Comparison of ENCODE assay signal across 12 cellular contexts in genomic region chr19:49468199-49468598, GRCh38. TPM values are rescaled to one million over a fixed set of nuclear protein-coding genes. Genes with fewer than 3 reads are reported as not detected.
A peak's percentile ranks its signal among the peaks of the same experiment; 100 is the strongest.
DNase-seq lines count a peak whose midpoint lies in the region; ATAC-seq and TF ChIP-seq lines count a peak whose summit lies in the region.
"Had no signal": no experiment of that assay in that cellular context is flagged by ENCODE, and none has a peak within 500 bp of the region (broad histone marks: within the 10 kb centered on the region; RNA-seq: fewer than 3 reads in every experiment).

No MANE protein-coding gene starts in this region.

- ATAC-seq in GM21528 (IDR thresholded peaks at IDR 0.05; ENCODE audit: low FRiP score, unreplicated experiment) = no peak

- H3K4me1 ChIP-seq in iPS-18a (ENCODE audit: control insufficient read depth, low read depth, low read length) = peaks cover 5% of the 10 kb centered on the region
- H3K4me1 ChIP-seq in subcutaneous abdominal adipose tissue (ENCODE audit: control insufficient read depth in 5 of 5, insufficient read depth in 5 of 5, low read length in 5 of 5) = peaks cover 1 to 29% (median 15%) of the 10 kb centered on the region in 5 donors

- H3K27me3 ChIP-seq in iPS-18a (ENCODE audit: control insufficient read depth, insufficient read depth, low read length) (no peaks in the 10 kb centered on the region), subcutaneous abdominal adipose tissue (ENCODE audit: control insufficient read depth in 5 of 5, insufficient read depth in 4 of 5, low read length in 5 of 5) (peaks cover 0 to 2% (median 0%) of the 10 kb centered on the region in 5 donors)

- peak overlapping the region; percentile 87 for H3K4me3 Mint-ChIP-seq in activated CD4-positive, alpha-beta T cell treated with anti-CD3 and anti-CD28 coated beads, Interleukin-2, amount 10 ng/mL, durations not matched to agents 24 days and 14 days
- H3K4me3 Mint-ChIP-seq in activated CD4-positive, alpha-beta memory T cell treated with anti-CD3 and anti-CD28 coated beads for 36 hours = no peak overlapping the region
- H3K4me3 Mint-ChIP-seq in HFFc6 = no peak overlapping the region

- no peak for DNase-seq in activated CD4-positive, alpha-beta T cell treated with anti-CD3 and anti-CD28 coated beads, Interleukin-2, amount 10 ng/mL, durations not matched to agents 24 days and 14 days
- DNase-seq in activated CD4-positive, alpha-beta T cell treated with anti-CD3 and anti-CD28 coated beads, Interleukin-2, amount 50 U/mL, for 1 hour = no peak
- DNase-seq in activated CD4-positive, alpha-beta memory T cell treated with anti-CD3 and anti-CD28 coated beads for 36 hours = no peak
- DNase-seq in HFFc6 = no peak
- no peak for DNase-seq in central memory CD4-positive, alpha-beta T cell
- DNase-seq: EL, NCI-H2029 had no signal

- H3K27ac ChIP-seq in iPS-18a (ENCODE audit: low read length) (no peak overlapping the region), subcutaneous abdominal adipose tissue (ENCODE audit: low read depth, low read length) (peak overlapping the region; percentile 41)

- peaks cover 36% of the 10 kb centered on the region for H3K4me1 Mint-ChIP-seq in activated CD4-positive, alpha-beta T cell treated with anti-CD3 and anti-CD28 coated beads, Interleukin-2, amount 10 ng/mL, durations not matched to agents 24 days and 14 days
- peaks cover 37% of the 10 kb centered on the region for H3K4me1 Mint-ChIP-seq in activated CD4-positive, alpha-beta memory T cell treated with anti-CD3 and anti-CD28 coated beads for 36 hours (ENCODE audit: low read depth)
- peaks cover 7% of the 10 kb centered on the region for H3K4me1 Mint-ChIP-seq in HFFc6 (ENCODE audit: low read depth)

- H3K27me3 Mint-ChIP-seq in activated CD4-positive, alpha-beta T cell treated with anti-CD3 and anti-CD28 coated beads, Interleukin-2, amount 10 ng/mL, durations not matched to agents 24 days and 14 days = no peaks in the 10 kb centered on the region
- no peaks in the 10 kb centered on the region for H3K27me3 Mint-ChIP-seq in activated CD4-positive, alpha-beta memory T cell treated with anti-CD3 and anti-CD28 coated beads for 36 hours
- no peaks in the 10 kb centered on the region for H3K27me3 Mint-ChIP-seq in HFFc6 (ENCODE audit: insufficient read depth)

- CTCF ChIA-PET in activated CD4-positive, alpha-beta memory T cell treated with anti-CD3 and anti-CD28 coated beads for 36 hours (lab: Charles Lee) = no interaction called here

- H3K4me3 ChIP-seq in iPS-18a (ENCODE audit: low read length) (no peak overlapping the region), subcutaneous abdominal adipose tissue (ENCODE audit: low read depth in 1 of 5, low read length in 5 of 5) (no peak overlapping the region)
- H3K4me3 ChIP-seq: lung had no signal

- H3K27ac Mint-ChIP-seq in activated CD4-positive, alpha-beta T cell treated with anti-CD3 and anti-CD28 coated beads, Interleukin-2, amount 10 ng/mL, durations not matched to agents 24 days and 14 days = peak overlapping the region; percentile 100
- peak overlapping the region; percentile 96 for H3K27ac Mint-ChIP-seq in activated CD4-positive, alpha-beta memory T cell treated with anti-CD3 and anti-CD28 coated beads for 36 hours
- no peak overlapping the region for H3K27ac Mint-ChIP-seq in HFFc6

- no peaks in the 10 kb centered on the region for H3K9me3 Mint-ChIP-seq in activated CD4-positive, alpha-beta T cell treated with anti-CD3 and anti-CD28 coated beads, Interleukin-2, amount 10 ng/mL, durations not matched to agents 24 days and 14 days
- H3K9me3 Mint-ChIP-seq in activated CD4-positive, alpha-beta memory T cell treated with anti-CD3 and anti-CD28 coated beads for 36 hours = no peaks in the 10 kb centered on the region
- no peaks in the 10 kb centered on the region for H3K9me3 Mint-ChIP-seq in HFFc6

- peak overlapping the region; percentile 48 for H3K9ac ChIP-seq in iPS-18a (ENCODE audit: low read length)
- no peak overlapping the region for H3K9ac ChIP-seq in subcutaneous abdominal adipose tissue (ENCODE audit: low read length in 5 of 5)

- no peak for TF ChIP-seq CTCF in HFFc6 (IDR thresholded peaks at IDR 0.05)

- intact Hi-C loops in activated CD4-positive, alpha-beta T cell treated with anti-CD3 and anti-CD28 coated beads, Interleukin-2, amount 10 ng/mL, durations not matched to agents 24 days and 14 days (cut with micrococcal nuclease) = no loop called here
- intact Hi-C loops in activated CD4-positive, alpha-beta memory T cell treated with anti-CD3 and anti-CD28 coated beads for 36 hours (cut with micrococcal nuclease) = no loop called here

- POLR2A ChIA-PET in activated CD4-positive, alpha-beta memory T cell treated with anti-CD3 and anti-CD28 coated beads for 36 hours (lab: Charles Lee) = interaction anchor here (6.4 kb wide), 1 partner anchor 15 kb away, joined by 52 read pairs; the partner anchor contains the start of genes ALDH16A1 and PIH1D1

- peaks cover 8% of the 10 kb centered on the region for H3K36me3 ChIP-seq in iPS-18a (ENCODE audit: control insufficient read depth, low read depth, low read length)
- H3K36me3 ChIP-seq in subcutaneous abdominal adipose tissue (ENCODE audit: control insufficient read depth in 5 of 5, insufficient read depth in 5 of 5, low read length in 5 of 5) = peaks cover 0 to 36% (median 28%) of the 10 kb centered on the region in 5 donors

- no peaks in the 10 kb centered on the region for H3K9me3 ChIP-seq in iPS-18a (ENCODE audit: control insufficient read depth, low read depth, low read length)
- no peaks in the 10 kb centered on the region for H3K9me3 ChIP-seq in subcutaneous abdominal adipose tissue (ENCODE audit: control insufficient read depth in 5 of 5, low read length in 5 of 5)

- peaks cover 13% of the 10 kb centered on the region for H3K36me3 Mint-ChIP-seq in activated CD4-positive, alpha-beta T cell treated with anti-CD3 and anti-CD28 coated beads, Interleukin-2, amount 10 ng/mL, durations not matched to agents 24 days and 14 days (ENCODE audit: low read depth)
- H3K36me3 Mint-ChIP-seq in activated CD4-positive, alpha-beta memory T cell treated with anti-CD3 and anti-CD28 coated beads for 36 hours = peaks cover 4% of the 10 kb centered on the region
- H3K36me3 Mint-ChIP-seq in HFFc6 (ENCODE audit: low read depth) = no peaks in the 10 kb centered on the region

RNA-seq across cellular contexts. Expression of gene FLT3LG, which starts 5.8 kb away (rescaled TPM):
- total RNA-seq in activated CD4-positive, alpha-beta T cell treated with anti-CD3 and anti-CD28 coated beads, Interleukin-2, amount 10 ng/mL, durations not matched to agents 24 days and 14 days = 51.8 and 57.6 TPM in 2 replicates
- total RNA-seq in activated CD4-positive, alpha-beta memory T cell treated with anti-CD3 and anti-CD28 coated beads for 36 hours = 10 to 100 TPM; 50.1 to 51.0 TPM
- 10 to 100 TPM in 2 of 6 experiments, 1 to 10 TPM in 4; 4.9 to 12.5 (median 9.4) TPM for total RNA-seq in HFFc6 (2021; fragmentation: NEBNext Ultra II Directional; extraction: Animal tissue kit (Norgen Biotek cat#: 25700))

RNA-seq across cellular contexts. Expression of gene ALDH16A1, which starts 15.2 kb away (rescaled TPM):
- 27.2 and 28.4 TPM in 2 replicates for total RNA-seq in activated CD4-positive, alpha-beta T cell treated with anti-CD3 and anti-CD28 coated beads, Interleukin-2, amount 10 ng/mL, durations not matched to agents 24 days and 14 days
- total RNA-seq in activated CD4-positive, alpha-beta memory T cell treated with anti-CD3 and anti-CD28 coated beads for 36 hours = 10 to 100 TPM; 43.7 to 44.2 TPM
- 10 to 100 TPM; 13.9 to 23.0 (median 19.8) TPM for total RNA-seq in HFFc6 (2021; fragmentation: NEBNext Ultra II Directional; extraction: Animal tissue kit (Norgen Biotek cat#: 25700))

RNA-seq across cellular contexts. Expression of gene PIH1D1, which starts 16.6 kb away (rescaled TPM):
- total RNA-seq in activated CD4-positive, alpha-beta T cell treated with anti-CD3 and anti-CD28 coated beads, Interleukin-2, amount 10 ng/mL, durations not matched to agents 24 days and 14 days = 134 and 135 TPM in 2 replicates
- total RNA-seq in activated CD4-positive, alpha-beta memory T cell treated with anti-CD3 and anti-CD28 coated beads for 36 hours = 100 to 1,000 TPM; 117 to 129 TPM
- total RNA-seq in HFFc6 (2021; fragmentation: NEBNext Ultra II Directional; extraction: Animal tissue kit (Norgen Biotek cat#: 25700)) = 10 to 100 TPM; 55.8 to 65.6 (median 57.5) TPM

RNA-seq across cellular contexts. Expression of gene RPL13A, which starts 19.2 kb away (rescaled TPM):
- total RNA-seq in activated CD4-positive, alpha-beta T cell treated with anti-CD3 and anti-CD28 coated beads, Interleukin-2, amount 10 ng/mL, durations not matched to agents 24 days and 14 days = 3,031 and 3,032 TPM in 2 replicates
- total RNA-seq in activated CD4-positive, alpha-beta memory T cell treated with anti-CD3 and anti-CD28 coated beads for 36 hours = 1,000 to 10,000 TPM; 4,276 to 4,379 TPM
- 1,000 to 10,000 TPM; 2,015 to 2,373 (median 2,179) TPM for total RNA-seq in HFFc6 (2021; fragmentation: NEBNext Ultra II Directional; extraction: Animal tissue kit (Norgen Biotek cat#: 25700))

RNA-seq across cellular contexts. Expression of gene SLC17A7, which starts 26.9 kb away (rescaled TPM):
- total RNA-seq in activated CD4-positive, alpha-beta T cell treated with anti-CD3 and anti-CD28 coated beads, Interleukin-2, amount 10 ng/mL, durations not matched to agents 24 days and 14 days = 0.12 and 0.54 TPM in 2 replicates
- total RNA-seq in activated CD4-positive, alpha-beta memory T cell treated with anti-CD3 and anti-CD28 coated beads for 36 hours = under 1 TPM in 1 of 2 experiments, not detected in 1; 0.17 TPM
- under 1 TPM in 5 of 6 experiments, not detected in 1; 0.05 to 0.17 (median 0.09) TPM for total RNA-seq in HFFc6 (2021; fragmentation: NEBNext Ultra II Directional; extraction: Animal tissue kit (Norgen Biotek cat#: 25700))
- total RNA-seq: fibroblast of villous mesenchyme had no signal
